Comparison of ENCODE assay signal across 24 cellular contexts in genomic region chr1:4017636-4018365, GRCh38.
DNase-seq lines count a peak whose midpoint lies in the region; ATAC-seq, FAIRE-seq and TF ChIP-seq lines count a peak whose summit lies in the region.
"Had no signal": no experiment of that assay in that cellular context is flagged by ENCODE, and none has a peak within 500 bp of the region (broad histone marks: within the 10 kb centered on the region; RNA-seq: fewer than 3 reads in every experiment).

No MANE protein-coding gene starts in this region.

- H3K36me3 ChIP-seq in DOHH2 (ENCODE audit: control insufficient read depth, low read length) (peaks cover 40% of the 10 kb centered on the region), WERI-Rb-1 (no peaks in the 10 kb centered on the region), H1 (ENCODE audit: control insufficient read depth in 2 of 4, insufficient read depth in 4 of 4, low read length in 3 of 4) (no peaks in the 10 kb centered on the region), spleen (no peaks in the 10 kb centered on the region), transverse colon (no peaks in the 10 kb centered on the region)

- H2BK5ac ChIP-seq in H1 (ENCODE audit: low read depth, low read length), result 0 out of 2 replicates have a peak overlapping the region, but pooled peaks have one; percentile 24

- CTCF ChIA-PET in H1 (lab: Charles Lee; ENCODE audit: partially characterized antibody), result interaction anchor here (0.7 to 1.0 kb wide), 2 partner anchors 85 to 111 kb away, joined by 3 read pairs; no protein-coding TSS in a partner anchor

- POLR2A ChIA-PET in H1 (lab: Charles Lee; ENCODE audit: partially characterized antibody), result no interaction called here

- no peaks in the 10 kb centered on the region for H3K23me2 ChIP-seq in H1 (ENCODE audit: low read depth, low read length)

- no peaks in the 10 kb centered on the region for H3K79me2 ChIP-seq in DOHH2 (ENCODE audit: control insufficient read depth, low read length)
- no peaks in the 10 kb centered on the region for H3K79me2 ChIP-seq in H1 (ENCODE audit: control insufficient read depth in 1 of 2, insufficient read depth in 2 of 2, low read length in 2 of 2)

- no peak overlapping the region for H3K56ac ChIP-seq in H1 (replicated peaks; ENCODE audit: insufficient read length, low read depth, low read length)

- TF ChIP-seq RAD21 in H1 (IDR thresholded peaks at IDR 0.05 in 1 of 2, conservative IDR thresholded peaks at IDR 0.05 in 1 of 2; ENCODE audit: low read depth in 2 of 2, low read length in 2 of 2), result no peak

- peak; percentile 33 for TF ChIP-seq CTCF in DOHH2 (IDR thresholded peaks at IDR 0.05; ENCODE audit: low read depth, low read length, poor library complexity, severe bottlenecking)
- TF ChIP-seq CTCF in WERI-Rb-1 (IDR thresholded peaks at IDR 0.05; ENCODE audit: low read depth, low read length), result 0 out of 2 replicates have a peak, but pooled peaks have one; percentile 5
- TF ChIP-seq CTCF in H1 (IDR thresholded peaks at IDR 0.05; ENCODE audit: control extremely low read depth in 1 of 3, insufficient read depth in 1 of 3, low read depth in 1 of 3, low read length in 3 of 3), result no peak
- TF ChIP-seq CTCF in spleen (IDR thresholded peaks at IDR 0.05 in 8 of 11, conservative IDR thresholded peaks at IDR 0.05 in 3 of 11), result no peak
- TF ChIP-seq CTCF in transverse colon (IDR thresholded peaks at IDR 0.05), result no peak

- H3K27ac ChIP-seq in DOHH2 (ENCODE audit: low read depth, low read length), result peak overlapping the region; percentile 48
- no peak overlapping the region for H3K27ac ChIP-seq in WERI-Rb-1
- H3K27ac ChIP-seq in H1 (ENCODE audit: low read depth, low read length), result no peak overlapping the region
- no peak overlapping the region for H3K27ac ChIP-seq in spleen
- no peak overlapping the region for H3K27ac ChIP-seq in transverse colon
- H3K27ac ChIP-seq: HL-60 had no signal

- no peak overlapping the region for H2BK15ac ChIP-seq in H1 (ENCODE audit: low read length)

- no peak overlapping the region for H3K18ac ChIP-seq in H1 (ENCODE audit: extremely low read depth, low read length)

- H3K4ac ChIP-seq in H1 (replicated peaks; ENCODE audit: insufficient read length, low read depth, low read length), result no peak overlapping the region

- no peak for TF ChIP-seq EP300 in H1 (IDR thresholded peaks at IDR 0.05; ENCODE audit: borderline replicate concordance in 1 of 2, low read depth in 2 of 2, low read length in 2 of 2)
- no peak for TF ChIP-seq EP300 in transverse colon (IDR thresholded peaks at IDR 0.05; ENCODE audit: low read depth)

- ATAC-seq in GM19452 (IDR thresholded peaks at IDR 0.05; ENCODE audit: unreplicated experiment), result no peak
- ATAC-seq: CD8-positive, alpha-beta T cell; HepG2; Panc1; SK-N-SH treated with all-trans-retinoic acid at 6 μM for 48 hours had no signal

- H3K4me1 ChIP-seq in DOHH2 (ENCODE audit: control insufficient read depth, low read length), result peaks cover 95% of the 10 kb centered on the region
- no peaks in the 10 kb centered on the region for H3K4me1 ChIP-seq in H1 (replicated peaks in 1 of 4; ENCODE audit: control insufficient read depth in 3 of 4, insufficient read depth in 4 of 4, low read length in 3 of 4)
- no peaks in the 10 kb centered on the region for H3K4me1 ChIP-seq in spleen
- H3K4me1 ChIP-seq in transverse colon, result no peaks in the 10 kb centered on the region

- H2BK120ac ChIP-seq in H1 (replicated peaks; ENCODE audit: low read depth, low read length), result no peak overlapping the region

- no peaks in the 10 kb centered on the region for H4K20me1 ChIP-seq in DOHH2 (ENCODE audit: control insufficient read depth, insufficient read depth, low read depth, low read length)
- no peaks in the 10 kb centered on the region for H4K20me1 ChIP-seq in H1 (replicated peaks in 1 of 2; ENCODE audit: control insufficient read depth in 1 of 2, insufficient read depth in 2 of 2, low read length in 2 of 2)

- H3K9me3 ChIP-seq in DOHH2 (ENCODE audit: control insufficient read depth, insufficient read depth, low read length) (no peaks in the 10 kb centered on the region), WERI-Rb-1 (ENCODE audit: severe bottlenecking) (no peaks in the 10 kb centered on the region), H1 (ENCODE audit: insufficient read depth in 2 of 2, low read depth in 1 of 2, low read length in 1 of 2) (no peaks in the 10 kb centered on the region), spleen (no peaks in the 10 kb centered on the region), transverse colon (no peaks in the 10 kb centered on the region)

- no peak overlapping the region for H4K8ac ChIP-seq in H1 (ENCODE audit: extremely low read depth, insufficient read depth, low read length)

- DNase-seq in WERI-Rb-1 (no peak), H1 (ENCODE audit: low read depth in 1 of 2, low spot score in 2 of 2) (peak in 1 of 2 experiments; percentile 35), spleen (peak; percentile 31), NCI-H345 (lab: John Stamatoyannopoulos, UW) (no peak), transverse colon (no peak)
- DNase-seq: C1 segment of cervical spinal cord; DMS153; GDM1; H9; HFFc6; KBM-7; NCI-H1092 treated with DMSO at 0.1 percent for 48 hours; NCI-H1436 treated with DMSO at 0.1 percent for 48 hours; NCI-H1930; NCI-H510A; NCI-H774; NK-92 treated with Interleukin-12 subunit alpha and Interleukin-12 subunit beta, amount 100 ng/mL, for 24 hours had no signal

- WGBS in H1 (ENCODE audit: extremely low coverage in 1 of 2, insufficient coverage in 1 of 2, insufficient read length in 1 of 2, insufficient replicate concordance in 2 of 2, low coverage in 1 of 2, low lambda C conversion rate in 2 of 2, missing lambda C conversion rate in 1 of 2), 2 experiments, result 91% methylated on average over 12 of the region's 12 CpGs; no CpG with 5 or more reads in 1 of the 2 experiments
- 65 to 83% (median 72%) methylated on average over 12 of the region's 12 CpGs for WGBS in spleen, 5 donors
- WGBS in transverse colon (ENCODE audit: low coverage in 1 of 2), 2 donors, result 77 to 87% methylated on average over 7 to 12 of the region's 12 CpGs

- H3K9me2 ChIP-seq in DOHH2 (replicated peaks; ENCODE audit: control insufficient read depth, low read length), result no peaks in the 10 kb centered on the region

- H2AFZ ChIP-seq in H1 (ENCODE audit: low read length), result no peak overlapping the region

- H4K5ac ChIP-seq in H1 (ENCODE audit: insufficient read length, low read depth, low read length), result no peak overlapping the region

- H3K27me3 ChIP-seq in DOHH2 (ENCODE audit: control insufficient read depth, low read length) (no peaks in the 10 kb centered on the region), WERI-Rb-1 (ENCODE audit: insufficient read depth, low read depth, severe bottlenecking) (no peaks in the 10 kb centered on the region), H1 (replicated peaks in 1 of 4; ENCODE audit: control insufficient read depth in 3 of 4, extremely low read depth in 1 of 4, insufficient read depth in 3 of 4, low read length in 3 of 4) (no peaks in the 10 kb centered on the region), spleen (replicated peaks in 1 of 7) (peaks cover 0 to 29% (median 0%) of the 10 kb centered on the region in 7 donors), transverse colon (no peaks in the 10 kb centered on the region)

- TF ChIP-seq POLR2A in H1 (IDR thresholded peaks at IDR 0.05; ENCODE audit: control extremely low read depth in 1 of 2, low read depth in 2 of 2, low read length in 2 of 2), result no peak
- TF ChIP-seq POLR2A in spleen (IDR thresholded peaks at IDR 0.05), result no peak
- no peak for TF ChIP-seq POLR2A in transverse colon (IDR thresholded peaks at IDR 0.05)

- H3K4me3 ChIP-seq in DOHH2 (ENCODE audit: low read length), result 0 out of 2 replicates have a peak overlapping the region, but pooled peaks have one; percentile 5
- H3K4me3 ChIP-seq in WERI-Rb-1 (ENCODE audit: low read depth, low read length), result no peak overlapping the region
- H3K4me3 ChIP-seq in H1 (ENCODE audit: extremely low read depth in 1 of 4, insufficient read depth in 2 of 4, low read depth in 3 of 4, low read length in 4 of 4), result no peak overlapping the region
- no peak overlapping the region for H3K4me3 ChIP-seq in spleen
- H3K4me3 ChIP-seq in transverse colon, result no peak overlapping the region

- no peak for FAIRE-seq in H1 (lab: Jason Lieb, UNC)
- FAIRE-seq: HepG2 had no signal

- no peak overlapping the region for H3K9ac ChIP-seq in H1 (replicated peaks in 1 of 4; ENCODE audit: extremely low read depth in 1 of 4, low read depth in 3 of 4, low read length in 3 of 4)

- intact Hi-C loops in spleen (cut with DNase I; ENCODE audit: low total_unique reads) (no loop called here), transverse colon (cut with DNase I; ENCODE audit: low total_unique reads) (no loop called here)

- no peaks in the 10 kb centered on the region; the same call in 1 of the 2 replicates for H3K79me1 ChIP-seq in H1 (ENCODE audit: low read depth, low read length)

- H2BK20ac ChIP-seq in H1 (ENCODE audit: low read length), result peak overlapping the region; percentile 48; the same call in 1 of the 2 replicates

- H2BK12ac ChIP-seq in H1 (ENCODE audit: low read depth, low read length), result 0 out of 2 replicates have a peak overlapping the region, but pooled peaks have one; percentile 56

- H4K91ac ChIP-seq in H1 (replicated peaks; ENCODE audit: insufficient read length, low read length), result no peak overlapping the region

- H3K23ac ChIP-seq in H1 (ENCODE audit: insufficient read length), result no peak overlapping the region

- H3K4me2 ChIP-seq in DOHH2 (ENCODE audit: low read length) (peak overlapping the region; percentile 22), H1 (ENCODE audit: insufficient read depth in 1 of 2, low read depth in 2 of 2, low read length in 2 of 2) (no peak overlapping the region)

- H3K14ac ChIP-seq in H1 (ENCODE audit: insufficient read length), result no peak overlapping the region

- 0 out of 2 replicates have a peak overlapping the region, but pooled peaks have one; percentile 65 for H2AK5ac ChIP-seq in H1 (ENCODE audit: low read depth, low read length)

- peaks cover 22% of the 10 kb centered on the region for H3F3A ChIP-seq in DOHH2 (ENCODE audit: control insufficient read depth, insufficient read depth)

- in situ Hi-C loops in transverse colon (cut with MboI; ENCODE audit: low pct_ligation_motif_present in 1 of 4, low pct_unique_long_range_greater_than_20kb in 1 of 4, low sequenced_read_pairs in 3 of 4), result loop anchor here in 1 of 4 donors (10.0 kb wide), 1 partner anchor 57 kb away; no protein-coding TSS in a partner anchor

TF ChIP-seq in H1, 55 proteins besides CTCF, POLR2A, EP300 and RAD21 (continues in another document):
- TF ChIP-seq TCF12 (IDR thresholded peaks at IDR 0.05; ENCODE audit: low read depth, low read length) (no peak), NANOG (IDR thresholded peaks at IDR 0.05; ENCODE audit: insufficient read depth, low read depth, low read length, poor library complexity, severe bottlenecking) (no peak), ATF3 (IDR thresholded peaks at IDR 0.05; ENCODE audit: insufficient read depth, low read depth, low read length) (no peak), BRCA1 (IDR thresholded peaks at IDR 0.05; ENCODE audit: low read depth, low read length) (no peak), SIN3A (conservative IDR thresholded peaks at IDR 0.05 in 1 of 2, IDR thresholded peaks at IDR 0.05 in 1 of 2; ENCODE audit: low read depth in 1 of 2, low read length in 2 of 2) (no peak)

Comparison
In these comparisons a context has a peak if more than half of its experiments do, and no peak if none do; other contexts are left out.
1. CTCF ChIP-seq: peak in DOHH2 (single experiment) and WERI-Rb-1 (single experiment); none in H1 (0 of 3), spleen (0 of 11) and transverse colon (0 of 5).